ENCODE assay signal across 2 cellular contexts in the genomic region with DNA sequence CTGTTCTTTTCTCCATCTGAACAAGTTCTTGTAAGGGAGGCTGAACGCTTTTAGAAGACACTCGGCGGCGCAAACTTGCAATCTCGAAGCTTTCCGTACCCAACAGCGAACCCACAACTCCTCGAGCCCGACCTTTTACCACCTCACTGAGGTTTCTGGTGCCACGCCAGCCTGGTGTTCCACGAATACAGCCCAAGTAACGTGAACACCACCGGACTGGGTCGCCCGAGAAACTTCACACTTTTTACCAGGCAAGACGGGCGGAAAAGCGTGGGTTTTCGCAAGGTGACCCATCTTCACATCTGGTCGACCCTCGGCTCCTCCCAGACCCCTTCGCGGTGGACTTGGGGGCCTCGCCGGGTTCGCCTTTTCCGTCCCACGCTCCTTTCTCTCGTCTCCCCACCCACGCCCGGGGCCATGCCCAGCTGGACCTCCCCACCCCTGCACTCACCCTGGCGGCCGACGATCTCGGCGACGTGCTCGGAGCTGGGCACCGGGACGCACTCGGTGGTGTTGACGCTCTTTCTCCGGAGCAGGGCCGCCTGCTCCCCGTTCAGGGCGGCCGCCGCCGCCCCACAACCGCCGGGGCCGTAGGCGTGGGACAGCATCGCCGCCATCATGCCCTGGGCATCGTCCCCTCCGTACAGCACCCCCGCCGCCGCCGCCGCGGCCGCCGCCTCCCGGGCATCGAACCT.
TF ChIP-seq lines count a peak whose summit lies in the region.

No MANE protein-coding gene starts in this region.

TF ChIP-seq in IMR-90, 13 proteins besides CTCF, POLR2A, EP300 and RAD21:
- TF ChIP-seq FOS (IDR thresholded peaks at IDR 0.05; ENCODE audit: low read depth, low read length), result no peak
- peak; percentile 76; the same call in 1 of the 2 replicates for TF ChIP-seq CHD1 (IDR thresholded peaks at IDR 0.05; ENCODE audit: low read depth, low read length)

TF ChIP-seq in H1, 55 proteins besides CTCF, POLR2A, EP300 and RAD21:
- TF ChIP-seq PHF8 (conservative IDR thresholded peaks at IDR 0.05; ENCODE audit: low read depth, low read length) (no peak), HDAC6 (IDR thresholded peaks at IDR 0.05; ENCODE audit: low read depth, low read length) (no peak), YY1 (IDR thresholded peaks at IDR 0.05; ENCODE audit: low read depth, low read length) (peak; percentile 60; the same call in 1 of the 2 replicates), SIRT6 (IDR thresholded peaks at IDR 0.05; ENCODE audit: low read length) (no peak), SAP30 (IDR thresholded peaks at IDR 0.05; ENCODE audit: insufficient read depth, insufficient replicate concordance, low read length) (peak; percentile 13), POLR2AphosphoS5 (IDR thresholded peaks at IDR 0.05; ENCODE audit: low read depth, low read length) (peak; percentile 67; the same call in 1 of the 2 replicates), TAF1 (IDR thresholded peaks at IDR 0.05; ENCODE audit: low read depth, low read length) (peak; percentile 51; the same call in 1 of the 2 replicates), GTF2F1 (IDR thresholded peaks at IDR 0.05; ENCODE audit: borderline replicate concordance, low read depth, low read length) (no peak), RBBP5 (IDR thresholded peaks at IDR 0.05; ENCODE audit: borderline replicate concordance, low read depth, low read length) (peak; percentile 60), ASH2L (IDR thresholded peaks at IDR 0.05; ENCODE audit: low read length) (peak; percentile 63)
